ENCODE assay signal across 9 cellular contexts in genomic region chr2:15912203-15912602, GRCh38. TPM values are rescaled to one million over a fixed set of nuclear protein-coding genes. Genes with fewer than 3 reads are reported as not detected.
DNase-seq lines count a peak whose midpoint lies in the region; ATAC-seq, FAIRE-seq and TF ChIP-seq lines count a peak whose summit lies in the region.
"Had no signal": no experiment of that assay in that cellular context is flagged by ENCODE, and none has a peak within 500 bp of the region (broad histone marks: within the 10 kb centered on the region; RNA-seq: fewer than 3 reads in every experiment).

No MANE protein-coding gene starts in this region.

- no peak overlapping the region for H3T11ph ChIP-seq in H9 (ENCODE audit: low read length)

- H2BK15ac ChIP-seq in H9 (ENCODE audit: low read depth, low read length): no peak overlapping the region

- no peak overlapping the region for H2AK5ac ChIP-seq in H9 (ENCODE audit: insufficient read length, low read length)

- H3K23me2 ChIP-seq in H9 (ENCODE audit: insufficient read length, low read depth, low read length, poor library complexity, severe bottlenecking): no peaks in the 10 kb centered on the region

- H3K27me3 ChIP-seq in brain microvascular endothelial cell (replicated peaks) (no peaks in the 10 kb centered on the region), H9 (ENCODE audit: insufficient read depth, low read length) (no peaks in the 10 kb centered on the region)

- no peak overlapping the region for H3K4ac ChIP-seq in H9 (ENCODE audit: low read depth, low read length)

- no peak overlapping the region for H2BK20ac ChIP-seq in H9 (ENCODE audit: low read depth, low read length, poor library complexity, severe bottlenecking)

- no peak for ATAC-seq in GM19463 (IDR thresholded peaks at IDR 0.05; ENCODE audit: unreplicated experiment)

- H2AFZ ChIP-seq in H9 (ENCODE audit: low read length): no peak overlapping the region

- no peak overlapping the region for H2BK5ac ChIP-seq in H9 (ENCODE audit: insufficient read length, low read length)

- in situ Hi-C loops in brain microvascular endothelial cell (cut with HindIII; ENCODE audit: low pct_ligation_motif_present, low sequenced_read_pairs): no loop called here

- no peak overlapping the region for H3K14ac ChIP-seq in H9 (ENCODE audit: insufficient read depth, low read length)

- WGBS in H9 (ENCODE audit: extremely low coverage, insufficient read length, low lambda C conversion rate): no CpG with 5 or more reads among the region's 10 CpGs

- H4K91ac ChIP-seq in H9 (ENCODE audit: insufficient read length, low read depth, low read length): no peak overlapping the region

- no peak overlapping the region for H4K5ac ChIP-seq in H9 (ENCODE audit: insufficient read length, low read depth, low read length)

- no peak overlapping the region for H3K56ac ChIP-seq in H9 (ENCODE audit: insufficient read length, low read depth, low read length)

- H3K18ac ChIP-seq in H9 (ENCODE audit: insufficient read length, low read depth, low read length): no peak overlapping the region

- H3K79me1 ChIP-seq in H9 (ENCODE audit: insufficient read depth, low read depth, low read length, poor library complexity, severe bottlenecking): no peaks in the 10 kb centered on the region

- POLR2A ChIA-PET in HEK293T (lab: Yijun Ruan, JAX): no interaction called here

- no peak overlapping the region for H3K27ac Mint-ChIP-seq in H9
- H3K27ac Mint-ChIP-seq: activated naive CD4-positive, alpha-beta T cell treated with anti-CD3 and anti-CD28 coated beads, Interleukin-2, amount 50 U/mL, for 24 hours had no signal

- H3K4me3 ChIP-seq in brain microvascular endothelial cell (ENCODE audit: low read depth, low read length): no peak overlapping the region
- no peak overlapping the region for H3K4me3 ChIP-seq in kidney (ENCODE audit: low read length in 2 of 2)

- intact Hi-C loops in kidney (cut with DNase I): no loop called here

- H3K9me3 ChIP-seq in kidney (ENCODE audit: control insufficient read depth in 1 of 2, low read length in 2 of 2) (no peaks in the 10 kb centered on the region), H9 (ENCODE audit: control insufficient read depth, low read depth, low read length) (no peaks in the 10 kb centered on the region)

- no peak overlapping the region for H3K4me2 ChIP-seq in H9 (ENCODE audit: insufficient read depth, insufficient read length, low read length)

- H3K27me3 Mint-ChIP-seq in H9 (ENCODE audit: low read depth): peaks cover 3% of the 10 kb centered on the region

- H3K9ac ChIP-seq in kidney (ENCODE audit: low read length in 2 of 2) (no peak overlapping the region), H9 (ENCODE audit: extremely low read depth, insufficient read length, low read length) (no peak overlapping the region)

- peaks cover 2 to 3% of the 10 kb centered on the region in 2 experiments; a peak in 1 of 4 replicates for H3K4me1 Mint-ChIP-seq in H9
- H3K4me1 Mint-ChIP-seq: activated naive CD4-positive, alpha-beta T cell treated with anti-CD3 and anti-CD28 coated beads, Interleukin-2, amount 50 U/mL, for 24 hours had no signal

- peaks cover 5% of the 10 kb centered on the region in 2 donors for H3K4me1 ChIP-seq in kidney (ENCODE audit: control insufficient read depth in 1 of 2, insufficient read depth in 1 of 2, low read depth in 1 of 2, low read length in 2 of 2)
- no peaks in the 10 kb centered on the region for H3K4me1 ChIP-seq in H9 (ENCODE audit: insufficient read depth, low read length)

- no peaks in the 10 kb centered on the region for H3K79me2 ChIP-seq in H9 (ENCODE audit: insufficient read depth, low read length)

- peak; percentile 72 for DNase-seq in HTR-8/SVneo (ENCODE audit: insufficient read length, low spot score)
- peak; percentile 41 for DNase-seq in brain microvascular endothelial cell
- DNase-seq in kidney: peak; percentile 82
- DNase-seq in substantia nigra (lab: John Stamatoyannopoulos, UW): peak in 31 of 49 donors; percentile 3 to 63 (median 21)
- DNase-seq in H9: no peak
- DNase-seq in HEK293T (ENCODE audit: extremely low spot score): no peak
- no peak for DNase-seq in hepatic stellate cell (ENCODE audit: low spot score)

- CTCF ChIA-PET in HEK293T (lab: Yijun Ruan, JAX): no interaction called here

- TF ChIP-seq CTCF in brain microvascular endothelial cell (IDR thresholded peaks at IDR 0.05; ENCODE audit: low read depth, low read length, missing control alignments): no peak
- no peak for TF ChIP-seq CTCF in kidney (IDR thresholded peaks at IDR 0.05; ENCODE audit: borderline replicate concordance, extremely low read depth, insufficient read depth)
- TF ChIP-seq CTCF in H9 (conservative IDR thresholded peaks at IDR 0.05): no peak

- no peaks in the 10 kb centered on the region for H3K9me3 Mint-ChIP-seq in H9
- H3K9me3 Mint-ChIP-seq: activated naive CD4-positive, alpha-beta T cell treated with anti-CD3 and anti-CD28 coated beads, Interleukin-2, amount 50 U/mL, for 24 hours had no signal

- no peak overlapping the region for H3K23ac ChIP-seq in H9 (ENCODE audit: insufficient read length, low read depth, low read length)

- H3K36me3 ChIP-seq in brain microvascular endothelial cell (replicated peaks) (no peaks in the 10 kb centered on the region), kidney (ENCODE audit: control insufficient read depth in 1 of 2, insufficient read depth in 2 of 2, low read length in 2 of 2) (no peaks in the 10 kb centered on the region)

- no peak overlapping the region for H2BK120ac ChIP-seq in H9 (ENCODE audit: low read depth, low read length, poor library complexity, severe bottlenecking)

- H4K8ac ChIP-seq in H9 (replicated peaks; ENCODE audit: insufficient read length, low read depth, low read length): no peak overlapping the region

- FAIRE-seq in HTR-8/SVneo (lab: Jason Lieb, UNC): no peak
- FAIRE-seq in kidney (lab: Jason Lieb, UNC): peak; percentile 38

- no peak overlapping the region for H3K27ac ChIP-seq in brain microvascular endothelial cell
- H3K27ac ChIP-seq in kidney (ENCODE audit: low read depth in 2 of 2, low read length in 2 of 2): peak overlapping the region in 1 of 2 donors; percentile 53
- no peak overlapping the region for H3K27ac ChIP-seq in substantia nigra (ENCODE audit: low read depth, low read length, poor library complexity, severe bottlenecking)
- H3K27ac ChIP-seq in H9 (ENCODE audit: insufficient read length, low read depth, low read length): no peak overlapping the region

- H4K20me1 ChIP-seq in H9 (ENCODE audit: control insufficient read depth, insufficient read depth, insufficient read length): no peaks in the 10 kb centered on the region

- H3K36me3 Mint-ChIP-seq in H9 (ENCODE audit: insufficient read depth in 1 of 3, low read depth in 3 of 3): no peaks in the 10 kb centered on the region
- H3K36me3 Mint-ChIP-seq: activated naive CD4-positive, alpha-beta T cell treated with anti-CD3 and anti-CD28 coated beads, Interleukin-2, amount 50 U/mL, for 24 hours had no signal

- no peak overlapping the region for H2BK12ac ChIP-seq in H9 (ENCODE audit: insufficient read length, low read depth, low read length)

- no peak overlapping the region for H3K4me3 Mint-ChIP-seq in H9
- H3K4me3 Mint-ChIP-seq: activated naive CD4-positive, alpha-beta T cell treated with anti-CD3 and anti-CD28 coated beads, Interleukin-2, amount 50 U/mL, for 24 hours had no signal

TF ChIP-seq in HEK293T, 16 proteins besides CTCF, POLR2A, EP300 and RAD21:
- TF ChIP-seq CTBP1 (IDR thresholded peaks at IDR 0.05; ENCODE audit: borderline replicate concordance): no peak
- no peak for TF ChIP-seq LEF1 (IDR thresholded peaks at IDR 0.05; ENCODE audit: borderline replicate concordance)
- no peak for TF ChIP-seq FOXA1 (IDR thresholded peaks at IDR 0.05)
- no peak for TF ChIP-seq TARDBP (IDR thresholded peaks at IDR 0.05)
- no peak for TF ChIP-seq ELF4 (IDR thresholded peaks at IDR 0.05)
- no peak for TF ChIP-seq SP1 (IDR thresholded peaks at IDR 0.05)
- no peak for TF ChIP-seq PKNOX1 (IDR thresholded peaks at IDR 0.05)
- TF ChIP-seq ARNT (IDR thresholded peaks at IDR 0.05): no peak
- no peak for TF ChIP-seq L3MBTL2 (conservative IDR thresholded peaks at IDR 0.05)
- TF ChIP-seq FOXM1 (IDR thresholded peaks at IDR 0.05; ENCODE audit: borderline replicate concordance): no peak

RNA-seq across cellular contexts. Expression of gene MYCN, which starts 28.1 kb away (rescaled TPM):
- total RNA-seq in kidney (1.7 TPM), H9 (2021) (100.0 and 105 TPM in 2 replicates)
- 2.2 TPM for polyA plus RNA-seq in kidney (ENCODE audit: insufficient read depth, low read depth, low replicate concordance)

Comparison
In these comparisons a context has a peak if more than half of its experiments do, and no peak if none do; other contexts are left out.
1. DNase-seq: peak in HTR-8/SVneo (single experiment), brain microvascular endothelial cell (single experiment), kidney (single experiment) and substantia nigra (31 of 49); none in H9 (single experiment), HEK293T (single experiment) and hepatic stellate cell (single experiment).
2. RNA of gene MYCN, which starts 28.1 kb away (total RNA-seq): 100.0 to 105 TPM in H9; 1.7 TPM in kidney (single experiment); every median in the first group is over 10 times any median in the second.